In the genomic region with DNA sequence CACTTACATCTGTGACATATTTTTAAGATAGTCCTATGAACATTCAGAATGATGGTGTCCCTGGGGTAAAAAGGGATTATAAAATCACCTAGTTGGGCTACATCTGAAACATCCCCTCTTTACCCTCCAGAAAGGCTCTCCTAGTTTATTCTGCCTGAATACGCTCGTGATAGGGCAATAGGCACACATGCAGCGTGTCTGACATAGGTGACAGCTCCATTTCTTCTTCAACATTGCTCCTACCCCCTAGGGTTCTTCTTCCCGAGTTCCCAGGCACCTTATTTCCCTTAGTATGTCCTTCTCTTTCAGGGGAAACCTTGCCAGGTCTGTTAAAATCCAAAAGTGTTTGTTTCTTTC, we compare ENCODE assay signal across 1 cellular context.
TF ChIP-seq lines count a peak whose summit lies in the region.

No MANE protein-coding gene starts in this region.

TF ChIP-seq in HEK293, 187 proteins besides CTCF, POLR2A, EP300 and RAD21 (continued from another document):
- TF ChIP-seq, protein P1, sequence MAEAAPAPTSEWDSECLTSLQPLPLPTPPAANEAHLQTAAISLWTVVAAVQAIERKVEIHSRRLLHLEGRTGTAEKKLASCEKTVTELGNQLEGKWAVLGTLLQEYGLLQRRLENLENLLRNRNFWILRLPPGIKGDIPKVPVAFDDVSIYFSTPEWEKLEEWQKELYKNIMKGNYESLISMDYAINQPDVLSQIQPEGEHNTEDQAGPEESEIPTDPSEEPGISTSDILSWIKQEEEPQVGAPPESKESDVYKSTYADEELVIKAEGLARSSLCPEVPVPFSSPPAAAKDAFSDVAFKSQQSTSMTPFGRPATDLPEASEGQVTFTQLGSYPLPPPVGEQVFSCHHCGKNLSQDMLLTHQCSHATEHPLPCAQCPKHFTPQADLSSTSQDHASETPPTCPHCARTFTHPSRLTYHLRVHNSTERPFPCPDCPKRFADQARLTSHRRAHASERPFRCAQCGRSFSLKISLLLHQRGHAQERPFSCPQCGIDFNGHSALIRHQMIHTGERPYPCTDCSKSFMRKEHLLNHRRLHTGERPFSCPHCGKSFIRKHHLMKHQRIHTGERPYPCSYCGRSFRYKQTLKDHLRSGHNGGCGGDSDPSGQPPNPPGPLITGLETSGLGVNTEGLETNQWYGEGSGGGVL (tag by site-specific recombination; IDR thresholded peaks at IDR 0.05): peak; percentile 2; the same call in 1 of the 2 replicates
- TF ChIP-seq ZNF600 (tag by site-specific recombination; IDR thresholded peaks at IDR 0.05) (0 out of 2 replicates have a peak, but pooled peaks have one; percentile 32), WT1 (tag by site-specific recombination; IDR thresholded peaks at IDR 0.05) (no peak), ZNF548 (tag by site-specific recombination; IDR thresholded peaks at IDR 0.05) (no peak), GFI1B (tag by site-specific recombination; IDR thresholded peaks at IDR 0.05) (no peak), ZNF626 (tag by site-specific recombination; IDR thresholded peaks at IDR 0.05) (no peak), ZIC2 (tag by site-specific recombination; IDR thresholded peaks at IDR 0.05) (no peak), ZNF335 (tag by site-specific recombination; conservative IDR thresholded peaks at IDR 0.05) (no peak), FEZF1 (tag by site-specific recombination; IDR thresholded peaks at IDR 0.05) (no peak)
- TF ChIP-seq, protein P2, sequence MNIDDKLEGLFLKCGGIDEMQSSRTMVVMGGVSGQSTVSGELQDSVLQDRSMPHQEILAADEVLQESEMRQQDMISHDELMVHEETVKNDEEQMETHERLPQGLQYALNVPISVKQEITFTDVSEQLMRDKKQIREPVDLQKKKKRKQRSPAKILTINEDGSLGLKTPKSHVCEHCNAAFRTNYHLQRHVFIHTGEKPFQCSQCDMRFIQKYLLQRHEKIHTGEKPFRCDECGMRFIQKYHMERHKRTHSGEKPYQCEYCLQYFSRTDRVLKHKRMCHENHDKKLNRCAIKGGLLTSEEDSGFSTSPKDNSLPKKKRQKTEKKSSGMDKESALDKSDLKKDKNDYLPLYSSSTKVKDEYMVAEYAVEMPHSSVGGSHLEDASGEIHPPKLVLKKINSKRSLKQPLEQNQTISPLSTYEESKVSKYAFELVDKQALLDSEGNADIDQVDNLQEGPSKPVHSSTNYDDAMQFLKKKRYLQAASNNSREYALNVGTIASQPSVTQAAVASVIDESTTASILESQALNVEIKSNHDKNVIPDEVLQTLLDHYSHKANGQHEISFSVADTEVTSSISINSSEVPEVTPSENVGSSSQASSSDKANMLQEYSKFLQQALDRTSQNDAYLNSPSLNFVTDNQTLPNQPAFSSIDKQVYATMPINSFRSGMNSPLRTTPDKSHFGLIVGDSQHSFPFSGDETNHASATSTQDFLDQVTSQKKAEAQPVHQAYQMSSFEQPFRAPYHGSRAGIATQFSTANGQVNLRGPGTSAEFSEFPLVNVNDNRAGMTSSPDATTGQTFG (tag by site-specific recombination; IDR thresholded peaks at IDR 0.05; ENCODE audit: borderline replicate concordance): no peak
- TF ChIP-seq, protein P3, sequence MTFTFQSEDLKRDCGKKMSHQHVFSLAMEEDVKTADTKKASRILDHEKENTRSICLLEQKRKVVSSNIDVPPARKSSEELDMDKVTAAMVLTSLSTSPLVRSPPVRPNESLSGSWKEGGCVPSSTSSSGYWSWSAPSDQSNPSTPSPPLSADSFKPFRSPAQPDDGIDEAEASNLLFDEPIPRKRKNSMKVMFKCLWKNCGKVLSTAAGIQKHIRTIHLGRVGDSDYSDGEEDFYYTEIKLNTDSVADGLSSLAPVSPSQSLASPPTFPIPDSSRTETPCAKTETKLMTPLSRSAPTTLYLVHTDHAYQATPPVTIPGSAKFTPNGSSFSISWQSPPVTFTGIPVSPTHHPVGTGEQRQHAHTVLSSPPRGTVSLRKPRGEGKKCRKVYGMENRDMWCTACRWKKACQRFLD (tag by site-specific recombination; IDR thresholded peaks at IDR 0.05): no peak
- TF ChIP-seq, protein P4, sequence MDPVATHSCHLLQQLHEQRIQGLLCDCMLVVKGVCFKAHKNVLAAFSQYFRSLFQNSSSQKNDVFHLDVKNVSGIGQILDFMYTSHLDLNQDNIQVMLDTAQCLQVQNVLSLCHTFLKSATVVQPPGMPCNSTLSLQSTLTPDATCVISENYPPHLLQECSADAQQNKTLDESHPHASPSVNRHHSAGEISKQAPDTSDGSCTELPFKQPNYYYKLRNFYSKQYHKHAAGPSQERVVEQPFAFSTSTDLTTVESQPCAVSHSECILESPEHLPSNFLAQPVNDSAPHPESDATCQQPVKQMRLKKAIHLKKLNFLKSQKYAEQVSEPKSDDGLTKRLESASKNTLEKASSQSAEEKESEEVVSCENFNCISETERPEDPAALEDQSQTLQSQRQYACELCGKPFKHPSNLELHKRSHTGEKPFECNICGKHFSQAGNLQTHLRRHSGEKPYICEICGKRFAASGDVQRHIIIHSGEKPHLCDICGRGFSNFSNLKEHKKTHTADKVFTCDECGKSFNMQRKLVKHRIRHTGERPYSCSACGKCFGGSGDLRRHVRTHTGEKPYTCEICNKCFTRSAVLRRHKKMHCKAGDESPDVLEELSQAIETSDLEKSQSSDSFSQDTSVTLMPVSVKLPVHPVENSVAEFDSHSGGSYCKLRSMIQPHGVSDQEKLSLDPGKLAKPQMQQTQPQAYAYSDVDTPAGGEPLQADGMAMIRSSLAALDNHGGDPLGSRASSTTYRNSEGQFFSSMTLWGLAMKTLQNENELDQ (tag by site-specific recombination; IDR thresholded peaks at IDR 0.05; ENCODE audit: low read depth): no peak
